In genomic region chr2:179265082-179265575, GRCh38 we compare ENCODE assay signal across 10 cellular contexts. TPM values are rescaled to one million over a fixed set of nuclear protein-coding genes. Genes with fewer than 3 reads are reported as not detected.
A peak's percentile ranks its signal among the peaks of the same experiment; 100 is the strongest.
DNase-seq lines count a peak whose midpoint lies in the region; ATAC-seq and FAIRE-seq lines count a peak whose summit lies in the region.
"Had no signal": no experiment of that assay in that cellular context is flagged by ENCODE, and none has a peak within 500 bp of the region (broad histone marks: within the 10 kb centered on the region; RNA-seq: fewer than 3 reads in every experiment).

No MANE protein-coding gene starts in this region.

- CTCF ChIA-PET in activated CD4-positive, alpha-beta T cell treated with anti-CD3 and anti-CD28 coated beads, Interleukin-2, amount 10 ng/mL, durations not matched to agents 7 days and 5 days (lab: Charles Lee) = no interaction called here

- peaks cover 2% of the 10 kb centered on the region for H3K4me1 ChIP-seq in right cardiac atrium (ENCODE audit: control insufficient read depth, insufficient read depth, low read length)

- peaks cover 2% of the 10 kb centered on the region for H3K9me3 Mint-ChIP-seq in activated CD4-positive, alpha-beta T cell treated with anti-CD3 and anti-CD28 coated beads, Interleukin-2, amount 10 ng/mL, durations not matched to agents 7 days and 5 days
- no peaks in the 10 kb centered on the region for H3K9me3 Mint-ChIP-seq in activated T-helper 17 cell treated with anti-CD3 and anti-CD28 coated beads, Interleukin-2, amount 50 U/mL, for 72 hours

- no peaks in the 10 kb centered on the region for H3K9me3 ChIP-seq in right cardiac atrium (ENCODE audit: control insufficient read depth, low read length)

- POLR2A ChIA-PET in activated CD4-positive, alpha-beta T cell treated with anti-CD3 and anti-CD28 coated beads, Interleukin-2, amount 10 ng/mL, durations not matched to agents 7 days and 5 days (lab: Charles Lee) = no interaction called here

- peak overlapping the region; percentile 76 for H3K4me3 Mint-ChIP-seq in activated CD4-positive, alpha-beta T cell treated with anti-CD3 and anti-CD28 coated beads, Interleukin-2, amount 10 ng/mL, durations not matched to agents 7 days and 5 days
- H3K4me3 Mint-ChIP-seq in activated T-helper 17 cell treated with anti-CD3 and anti-CD28 coated beads, Interleukin-2, amount 50 U/mL, for 72 hours = peak overlapping the region; percentile 50

- peaks cover 32% of the 10 kb centered on the region for H3K4me1 Mint-ChIP-seq in activated CD4-positive, alpha-beta T cell treated with anti-CD3 and anti-CD28 coated beads, Interleukin-2, amount 10 ng/mL, durations not matched to agents 7 days and 5 days
- no peaks in the 10 kb centered on the region for H3K4me1 Mint-ChIP-seq in activated T-helper 17 cell treated with anti-CD3 and anti-CD28 coated beads, Interleukin-2, amount 50 U/mL, for 72 hours

- peaks cover 33% of the 10 kb centered on the region for H3K27me3 Mint-ChIP-seq in activated CD4-positive, alpha-beta T cell treated with anti-CD3 and anti-CD28 coated beads, Interleukin-2, amount 10 ng/mL, durations not matched to agents 7 days and 5 days
- peaks cover 31% of the 10 kb centered on the region for H3K27me3 Mint-ChIP-seq in activated T-helper 17 cell treated with anti-CD3 and anti-CD28 coated beads, Interleukin-2, amount 50 U/mL, for 72 hours

- whole genome bisulfite sequencing in right cardiac atrium = 44% methylated on average over 6 of the region's 6 CpGs

- peak overlapping the region; percentile 95 for H3K4me3 ChIP-seq in right cardiac atrium (ENCODE audit: low read length)
- H3K4me3 ChIP-seq in skin epidermis = peak overlapping the region; percentile 54 to 86 (median 73)

- peaks cover 12% of the 10 kb centered on the region for H3K36me3 Mint-ChIP-seq in activated CD4-positive, alpha-beta T cell treated with anti-CD3 and anti-CD28 coated beads, Interleukin-2, amount 10 ng/mL, durations not matched to agents 7 days and 5 days (ENCODE audit: low read depth)
- H3K36me3 Mint-ChIP-seq in activated T-helper 17 cell treated with anti-CD3 and anti-CD28 coated beads, Interleukin-2, amount 50 U/mL, for 72 hours (ENCODE audit: low read depth) = no peaks in the 10 kb centered on the region

- H3K27ac ChIP-seq in right cardiac atrium (ENCODE audit: low read length) (peak overlapping the region; percentile 92), skin epidermis (peak overlapping the region; percentile 70 to 97 (median 82))

- H3K27ac Mint-ChIP-seq in activated CD4-positive, alpha-beta T cell treated with anti-CD3 and anti-CD28 coated beads, Interleukin-2, amount 10 ng/mL, durations not matched to agents 7 days and 5 days = peak overlapping the region; percentile 83
- no peak overlapping the region for H3K27ac Mint-ChIP-seq in activated T-helper 17 cell treated with anti-CD3 and anti-CD28 coated beads, Interleukin-2, amount 50 U/mL, for 72 hours

- intact Hi-C loops in right cardiac atrium (cut with DNase I) = no loop called here

- no peak for DNase-seq in activated CD4-positive, alpha-beta T cell treated with anti-CD3 and anti-CD28 coated beads, Interleukin-2, amount 10 ng/mL, durations not matched to agents 7 days and 5 days
- no peak for DNase-seq in activated CD4-positive, alpha-beta T cell treated with anti-CD3 and anti-CD28 coated beads, Interleukin-2, amount 50 U/mL, for 1 hour
- DNase-seq in right cardiac atrium = no peak
- no peak for DNase-seq in RCC 7860 (ENCODE audit: low spot score)
- DNase-seq in stimulated activated CD4-positive, alpha-beta T cell treated with anti-CD3 and anti-CD28 coated beads, Interleukin-1b, Interleukin-23, amount 100 ng/mL, for 48 hours = no peak

- no peaks in the 10 kb centered on the region for H3K27me3 ChIP-seq in right cardiac atrium (ENCODE audit: control insufficient read depth, insufficient read depth)

- no peak for ATAC-seq in activated T-helper 17 cell treated with anti-CD3 and anti-CD28 coated beads, Interleukin-2, amount 50 U/mL, for 72 hours (replicated peaks)
- ATAC-seq in right cardiac atrium = peak; percentile 30 to 34
- no peak for ATAC-seq in HG03521 (IDR thresholded peaks at IDR 0.05; ENCODE audit: unreplicated experiment)

- FAIRE-seq in RCC 7860 (lab: Jason Lieb, UNC) = no peak
- FAIRE-seq: colon, G401.6 had no signal

RNA-seq across cellular contexts. Expression of gene SESTD1, which starts 0.5 kb away (rescaled TPM):
- total RNA-seq in activated CD4-positive, alpha-beta T cell treated with anti-CD3 and anti-CD28 coated beads, Interleukin-2, amount 10 ng/mL, durations not matched to agents 7 days and 5 days = 10 to 100 TPM; 19.8 to 21.8 TPM
- 1 to 10 TPM; 7.7 to 9.9 TPM for total RNA-seq in activated T-helper 17 cell treated with anti-CD3 and anti-CD28 coated beads, Interleukin-2, amount 50 U/mL, for 72 hours
- total RNA-seq in right cardiac atrium = 10 to 100 TPM; 41.9 to 66.7 (median 54.5) TPM
- 8.4 TPM for polyA plus RNA-seq in right cardiac atrium

Comparison
In these comparisons a context has a peak if more than half of its experiments do, and no peak if none do; other contexts are left out.
1. ATAC-seq: peak in right cardiac atrium (2 of 2); none in activated T-helper 17 cell treated with anti-CD3 and anti-CD28 coated beads, Interleukin-2, amount 50 U/mL, for 72 hours (single experiment) and HG03521 (single experiment).